27 cellular contexts compared by ENCODE assay signal in the genomic region with DNA sequence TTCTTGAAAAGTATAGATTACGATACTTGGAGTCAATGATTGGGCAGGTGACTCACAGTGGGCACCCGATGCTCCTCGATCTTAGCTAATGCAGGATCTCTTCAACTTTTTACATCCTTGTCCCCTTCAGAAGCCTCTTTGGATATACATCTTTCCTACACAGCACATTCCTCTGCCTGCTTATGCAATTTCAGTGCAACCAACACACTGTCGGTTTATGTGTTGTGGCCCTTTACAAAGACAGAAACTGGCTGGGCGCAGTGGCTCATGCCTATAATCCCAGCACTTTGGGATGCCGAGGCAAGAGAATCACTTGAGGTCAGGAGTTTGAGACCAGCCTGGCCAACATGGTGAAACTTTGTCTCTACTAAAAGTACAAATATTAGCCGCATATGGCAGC. TPM values are rescaled to one million over a fixed set of nuclear protein-coding genes. Genes with fewer than 3 reads are reported as not detected.
"Had no signal": no experiment of that assay in that cellular context is flagged by ENCODE, and none has a peak within 500 bp of the region (broad histone marks: within the 10 kb centered on the region; RNA-seq: fewer than 3 reads in every experiment).

No MANE protein-coding gene starts in this region.

- H3K27me3 ChIP-seq: colonic mucosa, uterus had no signal

- H3K27ac ChIP-seq: colonic mucosa, heart left ventricle, spleen, uterus had no signal

- H3K4me3 Mint-ChIP-seq: nephron had no signal

- H3K27ac Mint-ChIP-seq: nephron had no signal

- ATAC-seq: heart left ventricle, left colon, left ventricle myocardium superior, sciatic nerve had no signal

- H3K9me3 ChIP-seq: colonic mucosa, uterus had no signal

- H3K36me3 ChIP-seq: colonic mucosa, heart left ventricle, spleen, uterus had no signal

- H3K9me3 Mint-ChIP-seq: nephron had no signal

- DNase-seq: colonic mucosa; effector CD8-positive, alpha-beta T cell; heart left ventricle; hippocampal formation; left colon; left ventricle myocardium superior; mesenchymal stem cell; naive B cell; occipital lobe; spleen; stimulated activated CD4-positive, alpha-beta T cell treated with anti-CD3 and anti-CD28 coated beads, Interleukin-15, amount 100 ng/mL, for 24 hours; stimulated activated CD4-positive, alpha-beta T cell treated with anti-CD3 and anti-CD28 coated beads, Interleukin-1b, Interleukin-23, amount 100 ng/mL, for 48 hours; stimulated activated CD4-positive, alpha-beta T cell treated with anti-CD3 and anti-CD28 coated beads, Interleukin-4, amount 100 ng/mL, for 24 hours; stimulated activated naive CD4-positive, alpha-beta T cell treated with Interleukin-2 at 50 U/mL for 16 hours; trophoblast cell; uterus had no signal

- H3K4me1 ChIP-seq: colonic mucosa, uterus had no signal

- H3K4me1 Mint-ChIP-seq: nephron had no signal

- H3K4me3 ChIP-seq: colonic mucosa, heart left ventricle, lung, spleen, uterus had no signal

RNA-seq across cellular contexts. Expression of a gene that starts 2.6 kb away (rescaled TPM):
- total RNA-seq: colonic mucosa, dermis microvascular lymphatic vessel endothelial cell, fibroblast of lung, frontal cortex, glomerular endothelial cell, heart left ventricle, kidney epithelial cell, left colon, left ventricle myocardium superior, occipital lobe, pulmonary artery endothelial cell, skeletal muscle tissue, uterus had no signal
- polyA plus RNA-seq: esophagus, fibroblast of lung, heart left ventricle had no signal

RNA-seq across cellular contexts. Expression of a gene that starts 15.2 kb away (rescaled TPM):
- total RNA-seq: dermis microvascular lymphatic vessel endothelial cell, fibroblast of lung, frontal cortex, glomerular endothelial cell, kidney epithelial cell, left colon, left ventricle myocardium superior, occipital lobe, pulmonary artery endothelial cell, skeletal muscle tissue, uterus had no signal
- polyA plus RNA-seq: esophagus, fibroblast of lung had no signal

RNA-seq across cellular contexts. Expression of a gene that starts 25.8 kb away (rescaled TPM):
- total RNA-seq: colonic mucosa, dermis microvascular lymphatic vessel endothelial cell, fibroblast of lung, frontal cortex, glomerular endothelial cell, heart left ventricle, left ventricle myocardium superior, occipital lobe, pulmonary artery endothelial cell, sciatic nerve, skeletal muscle tissue had no signal
- polyA plus RNA-seq: esophagus, fibroblast of lung, heart left ventricle had no signal

RNA-seq across cellular contexts. Expression of a gene that starts 44.5 kb away (rescaled TPM):
- total RNA-seq: frontal cortex, occipital lobe, pulmonary artery endothelial cell had no signal
